Comparison of ENCODE assay signal across 8 cellular contexts in genomic region chr4:89056292-89056952, GRCh38. TPM values are rescaled to one million over a fixed set of nuclear protein-coding genes. Genes with fewer than 3 reads are reported as not detected.
DNase-seq lines count a peak whose midpoint lies in the region; ATAC-seq and TF ChIP-seq lines count a peak whose summit lies in the region.

No MANE protein-coding gene starts in this region.

- no peaks in the 10 kb centered on the region for H3K27me3 Mint-ChIP-seq in stimulated activated memory B cell treated with anti-CD40 and anti-IgM and Interleukin-4, amounts not matched to agents 10 μg/mL and 1 μg/mL and 100 μg/mL, for 72 hours

- H3K27ac ChIP-seq in A673 (ENCODE audit: low read depth, low read length, poor library complexity, severe bottlenecking) (peak overlapping the region; percentile 67), brain microvascular endothelial cell (peak overlapping the region; percentile 65)

- WGBS in lower leg skin, 2 donors, result 16% methylated on average over 2 of the region's 2 CpGs

- H3K9me3 Mint-ChIP-seq in stimulated activated memory B cell treated with anti-CD40 and anti-IgM and Interleukin-4, amounts not matched to agents 10 μg/mL and 1 μg/mL and 100 μg/mL, for 72 hours, result peaks cover 6% of the 10 kb centered on the region

- no peaks in the 10 kb centered on the region for H3K36me3 ChIP-seq in A673 (ENCODE audit: insufficient read depth, low read length, poor library complexity, severe bottlenecking)
- no peaks in the 10 kb centered on the region for H3K36me3 ChIP-seq in brain microvascular endothelial cell (replicated peaks)

- in situ Hi-C loops in brain microvascular endothelial cell (cut with HindIII; ENCODE audit: low pct_ligation_motif_present, low sequenced_read_pairs), result no loop called here

- H3K4me1 ChIP-seq in A673 (ENCODE audit: insufficient read depth, low read length, poor library complexity, severe bottlenecking), result peaks cover 6% of the 10 kb centered on the region

- H3K27me3 ChIP-seq in A673 (replicated peaks; ENCODE audit: insufficient read depth, low read depth, low read length, poor library complexity) (no peaks in the 10 kb centered on the region), brain microvascular endothelial cell (replicated peaks) (no peaks in the 10 kb centered on the region)

- H3K4me3 ChIP-seq in A673 (ENCODE audit: low read depth, low read length, poor library complexity, severe bottlenecking), result peak overlapping the region; percentile 44
- H3K4me3 ChIP-seq in HFF-Myc (replicated peaks; ENCODE audit: low read depth, low read length), result peak overlapping the region; percentile 58
- H3K4me3 ChIP-seq in brain microvascular endothelial cell (ENCODE audit: low read depth, low read length), result peak overlapping the region; percentile 54
- peak overlapping the region; percentile 15 for H3K4me3 ChIP-seq in lower leg skin (ENCODE audit: low read depth, poor library complexity, severe bottlenecking)

- TSS peak; percentile 81 for BruUV-seq in A673 (replicated peaks; lab: Mats Ljungman, UMichigan)

- peaks cover 8% of the 10 kb centered on the region for H3K36me3 Mint-ChIP-seq in stimulated activated memory B cell treated with anti-CD40 and anti-IgM and Interleukin-4, amounts not matched to agents 10 μg/mL and 1 μg/mL and 100 μg/mL, for 72 hours

- POLR2A ChIA-PET in A673 (lab: Charles Lee; ENCODE audit: low non-redundant PET), result no interaction called here

- ATAC-seq in GM21526 (IDR thresholded peaks at IDR 0.05; ENCODE audit: low FRiP score, unreplicated experiment), result no peak
- no peak for ATAC-seq in stimulated activated memory B cell treated with anti-CD40 and anti-IgM and Interleukin-4, amounts not matched to agents 10 μg/mL and 1 μg/mL and 100 μg/mL, for 72 hours

- no peak overlapping the region for H3K4me3 Mint-ChIP-seq in stimulated activated memory B cell treated with anti-CD40 and anti-IgM and Interleukin-4, amounts not matched to agents 10 μg/mL and 1 μg/mL and 100 μg/mL, for 72 hours

- no peak overlapping the region for H3K27ac Mint-ChIP-seq in stimulated activated memory B cell treated with anti-CD40 and anti-IgM and Interleukin-4, amounts not matched to agents 10 μg/mL and 1 μg/mL and 100 μg/mL, for 72 hours

- intact Hi-C loops in A673 (cut with micrococcal nuclease; ENCODE audit: unreplicated experiment), result no loop called here
- intact Hi-C loops in lower leg skin (cut with DNase I; ENCODE audit: low total_unique reads), result no loop called here

- CTCF ChIA-PET in A673 (lab: Charles Lee), result interaction anchor here (0.7 kb wide), 1 partner anchor 34 kb away, joined by 7 read pairs; no protein-coding TSS in a partner anchor

- no peak for TF ChIP-seq POLR2A in lower leg skin (IDR thresholded peaks at IDR 0.05)

- DNase-seq in A673 (ENCODE audit: low spot score), result no peak
- no peak for DNase-seq in HFF-Myc (ENCODE audit: extremely low read depth, low read depth)
- DNase-seq in brain microvascular endothelial cell, result no peak
- no peak for DNase-seq in lower leg skin (ENCODE audit: low spot score in 2 of 2)
- DNase-seq in NAMALWA (ENCODE audit: low spot score), result no peak
- DNase-seq in middle frontal gyrus (ENCODE audit: extremely low spot score, low spot score), result no peak

- peaks cover 16% of the 10 kb centered on the region for H3K4me1 Mint-ChIP-seq in stimulated activated memory B cell treated with anti-CD40 and anti-IgM and Interleukin-4, amounts not matched to agents 10 μg/mL and 1 μg/mL and 100 μg/mL, for 72 hours

- H3K9me3 ChIP-seq in A673 (ENCODE audit: low read depth, low read length, poor library complexity, severe bottlenecking), result no peaks in the 10 kb centered on the region

- TF ChIP-seq CTCF in A673 (conservative IDR thresholded peaks at IDR 0.05; ENCODE audit: low read depth, low read length) (no peak), HFF-Myc (IDR thresholded peaks at IDR 0.05; ENCODE audit: low read depth, low read length, missing control alignments) (no peak), brain microvascular endothelial cell (IDR thresholded peaks at IDR 0.05; ENCODE audit: low read depth, low read length, missing control alignments) (no peak), lower leg skin (IDR thresholded peaks at IDR 0.05) (no peak)

RNA-seq across cellular contexts. Expression of gene FAM13A, which starts 0.6 kb away (rescaled TPM):
- total RNA-seq in A673 (2021), result 15.5 and 16.1 TPM in 2 replicates
- total RNA-seq in lower leg skin, result 100 to 1,000 TPM in 2 of 4 donors, 10 to 100 TPM in 2; 50.0 to 303 (median 114) TPM

RNA-seq across cellular contexts. Expression of gene TIGD2, which starts 54.9 kb away (rescaled TPM):
- 2.8 TPM in 2 replicates for total RNA-seq in A673 (2021)
- total RNA-seq in lower leg skin, result 1 to 10 TPM; 3.7 to 5.4 (median 3.9) TPM
